ENCODE assay signal across 18 cellular contexts in genomic region chr9:77375956-77376532, GRCh38.
A peak's percentile ranks its signal among the peaks of the same experiment; 100 is the strongest.
DNase-seq lines count a peak whose midpoint lies in the region; ATAC-seq and TF ChIP-seq lines count a peak whose summit lies in the region.
"Had no signal": no experiment of that assay in that cellular context is flagged by ENCODE, and none has a peak within 500 bp of the region (broad histone marks: within the 10 kb centered on the region; RNA-seq: fewer than 3 reads in every experiment).

No MANE protein-coding gene starts in this region.

- H3K56ac ChIP-seq in mesendoderm (ENCODE audit: low read length), result no peak overlapping the region

- H3K9me3 ChIP-seq in ectodermal cell (ENCODE audit: control insufficient read depth, low read length), result no peaks in the 10 kb centered on the region
- H3K9me3 ChIP-seq in heart right ventricle, result no peaks in the 10 kb centered on the region
- H3K9me3 ChIP-seq: colonic mucosa, prostate gland had no signal

- DNase-seq in EL (peak; percentile 16), NCI-H524 (lab: John Stamatoyannopoulos, UW) (peak; percentile 41 to 83), mesendoderm (peak; percentile 83), heart right ventricle (no peak), DMS114 treated with DMSO at 0.1 percent for 48 hours (lab: John Stamatoyannopoulos, UW; ENCODE audit: unreplicated experiment) (no peak), SKM-1 (lab: John Stamatoyannopoulos, UW; ENCODE audit: unreplicated experiment) (no peak)
- DNase-seq: activated CD4-positive, CD25-positive, alpha-beta regulatory T cell treated with anti-CD3 and anti-CD28 coated beads, Interleukin-2, amount 50 U/mL, for 72 hours; colonic mucosa; COR-L47; glutamatergic neuron; NCI-H1436; NCI-H446 treated with DMSO at 0.1 percent for 48 hours had no signal

- WGBS in ectodermal cell, 2 experiments, result 38 to 39% methylated on average over 6 of the region's 6 CpGs
- no CpG with 5 or more reads among the region's 6 CpGs for WGBS in mesendoderm (ENCODE audit: extremely low coverage, insufficient coverage, low lambda C conversion rate)
- 92 to 95% methylated on average over 6 of the region's 6 CpGs for WGBS in heart right ventricle, 2 donors

- H3K18ac ChIP-seq in mesendoderm (ENCODE audit: low read length), result no peak overlapping the region

- H3K79me2 ChIP-seq in mesendoderm (ENCODE audit: control insufficient read depth, insufficient read depth, low read length), result no peaks in the 10 kb centered on the region

- H3K9ac ChIP-seq in mesendoderm (ENCODE audit: low read length), result no peak overlapping the region

- H3K4me3 ChIP-seq in ectodermal cell (ENCODE audit: insufficient read depth, low read depth, low read length), result no peak overlapping the region
- H3K4me3 ChIP-seq in mesendoderm (ENCODE audit: low read length), result no peak overlapping the region
- no peak overlapping the region for H3K4me3 ChIP-seq in heart right ventricle
- H3K4me3 ChIP-seq: colonic mucosa, prostate gland had no signal

- ATAC-seq in GM18870 (IDR thresholded peaks at IDR 0.05; ENCODE audit: unreplicated experiment), result no peak
- ATAC-seq in heart right ventricle, result no peak
- ATAC-seq: natural killer cell treated with Interleukin-12 subunit alpha and Interleukin-12 subunit beta and Interleukin-15 and Interleukin-18, amount 100 ng/mL, for 72 hours; stimulated activated memory B cell treated with anti-CD40 and anti-IgM and Interleukin-4, amounts not matched to agents 10 μg/mL and 1 μg/mL and 100 μg/mL, for 72 hours had no signal

- no peak overlapping the region for H2BK5ac ChIP-seq in mesendoderm (ENCODE audit: low read length)

- H4K5ac ChIP-seq in mesendoderm (ENCODE audit: low read length), result no peak overlapping the region

- H2BK15ac ChIP-seq in mesendoderm (replicated peaks; ENCODE audit: low read depth), result no peak overlapping the region

- H3K4me1 ChIP-seq in ectodermal cell (ENCODE audit: control insufficient read depth, insufficient read depth, low read length) (no peaks in the 10 kb centered on the region), mesendoderm (ENCODE audit: control insufficient read depth, low read depth, low read length) (no peaks in the 10 kb centered on the region), heart right ventricle (no peaks in the 10 kb centered on the region)
- H3K4me1 ChIP-seq: colonic mucosa, prostate gland had no signal

- H2AK5ac ChIP-seq in mesendoderm (ENCODE audit: low read length), result no peak overlapping the region

- H3K4me2 ChIP-seq in mesendoderm (ENCODE audit: low read length), result no peak overlapping the region

- H3K4ac ChIP-seq in mesendoderm (ENCODE audit: low read depth, low read length), result no peak overlapping the region

- no peak for TF ChIP-seq CTCF in heart right ventricle (IDR thresholded peaks at IDR 0.05)

- H4K8ac ChIP-seq in mesendoderm (ENCODE audit: low read depth, low read length), result no peak overlapping the region

- no peak overlapping the region for H2BK120ac ChIP-seq in mesendoderm (ENCODE audit: low read depth, low read length)

- peaks cover 3% of the 10 kb centered on the region for H3K36me3 ChIP-seq in ectodermal cell (ENCODE audit: control insufficient read depth, insufficient read depth, low read length)
- no peaks in the 10 kb centered on the region for H3K36me3 ChIP-seq in mesendoderm (ENCODE audit: control insufficient read depth, insufficient read depth, low read length)
- H3K36me3 ChIP-seq in heart right ventricle, result peaks cover 0 to 9% (median 4%) of the 10 kb centered on the region in 9 donors
- H3K36me3 ChIP-seq: colonic mucosa, prostate gland had no signal

- peak overlapping the region; percentile 2 for H3K27ac ChIP-seq in ectodermal cell (ENCODE audit: insufficient read depth, low read depth, low read length, poor library complexity, severe bottlenecking)
- no peak overlapping the region for H3K27ac ChIP-seq in mesendoderm (ENCODE audit: low read depth, low read length)
- no peak overlapping the region for H3K27ac ChIP-seq in heart right ventricle
- H3K27ac ChIP-seq: colonic mucosa, epithelial cell of prostate, prostate gland had no signal

- intact Hi-C loops in heart right ventricle (cut with DNase I), result no loop called here

- no peaks in the 10 kb centered on the region for H3K27me3 ChIP-seq in ectodermal cell (ENCODE audit: control insufficient read depth, insufficient read depth, low read length, poor library complexity, severe bottlenecking)
- H3K27me3 ChIP-seq in mesendoderm (ENCODE audit: insufficient read depth, low read length, poor library complexity), result no peaks in the 10 kb centered on the region
- H3K27me3 ChIP-seq in heart right ventricle, result no peaks in the 10 kb centered on the region
- H3K27me3 ChIP-seq: colonic mucosa had no signal

- H3K79me1 ChIP-seq in mesendoderm (ENCODE audit: low read length), result no peaks in the 10 kb centered on the region

- H3K23ac ChIP-seq in mesendoderm (ENCODE audit: low read length), result no peak overlapping the region

Comparison
In these comparisons a context has a peak if more than half of its experiments do, and no peak if none do; other contexts are left out.
1. DNase-seq: peak in EL (single experiment), NCI-H524 (2 of 2) and mesendoderm (single experiment); none in heart right ventricle (0 of 2), DMS114 treated with DMSO at 0.1 percent for 48 hours (single experiment) and SKM-1 (single experiment).